In genomic region chr3:125017406-125017805, GRCh38 we compare ENCODE assay signal across 29 cellular contexts.
"Had no signal": no experiment of that assay in that cellular context is flagged by ENCODE, and none has a peak within 500 bp of the region (broad histone marks: within the 10 kb centered on the region; RNA-seq: fewer than 3 reads in every experiment).

No MANE protein-coding gene starts in this region.

- H3K4me1 ChIP-seq: body of pancreas had no signal

- DNase-seq: activated CD4-positive, alpha-beta memory T cell treated with anti-CD3 and anti-CD28 coated beads, Interleukin-2, amount 10 ng/mL, durations not matched to agents 7 days and 5 days; activated CD4-positive, alpha-beta T cell treated with anti-CD3 and anti-CD28 coated beads for 36 hours; activated CD4-positive, alpha-beta T cell treated with anti-CD3 and anti-CD28 coated beads, Interleukin-2, amount 10 ng/mL, durations not matched to agents 7 days and 5 days; activated CD4-positive, alpha-beta T cell treated with anti-CD3 and anti-CD28 coated beads, Interleukin-2, amount 50 U/mL, for 4 hours; activated CD4-positive, CD25-positive, alpha-beta regulatory T cell; activated CD4-positive, CD25-positive, alpha-beta regulatory T cell treated with anti-CD3 and anti-CD28 coated beads, Interleukin-2, amount 50 U/mL, for 72 hours; activated CD8-positive, alpha-beta memory T cell treated with anti-CD3 and anti-CD28 coated beads, Interleukin-2, amount 50 U/mL, for 48 hours; activated gamma-delta T cell; activated naive CD4-positive, alpha-beta T cell; activated naive CD4-positive, alpha-beta T cell treated with anti-CD3 and anti-CD28 coated beads, Interleukin-2, amount 10 ng/mL, durations not matched to agents 7 days and 5 days; activated naive CD8-positive, alpha-beta T cell treated with anti-CD3 and anti-CD28 coated beads, Interleukin-2, amount 10 ng/mL, durations not matched to agents 7 days and 5 days; activated T-cell treated with anti-CD3 and anti-CD28 coated beads for 4 hours; activated T-cell treated with anti-CD3 and anti-CD28 coated beads, Interleukin-2, amount 50 U/mL, for 24 hours; activated T-cell treated with anti-CD3 and anti-CD28 coated beads, Interleukin-2, amount 50 U/mL, for 72 hours; amniotic stem cell; aorta; body of pancreas; caudate nucleus; cortex of kidney; dermis blood vessel endothelial cell; effector CD4-positive, alpha-beta T cell; effector memory CD8-positive, alpha-beta T cell; erythroblast; foreskin fibroblast; head of caudate nucleus; T-helper 1 cell; T-helper 2 cell had no signal

- H3K9me3 Mint-ChIP-seq: activated CD4-positive, alpha-beta memory T cell treated with anti-CD3 and anti-CD28 coated beads, Interleukin-2, amount 10 ng/mL, durations not matched to agents 7 days and 5 days; activated CD4-positive, alpha-beta T cell treated with anti-CD3 and anti-CD28 coated beads, Interleukin-2, amount 10 ng/mL, durations not matched to agents 7 days and 5 days; activated naive CD4-positive, alpha-beta T cell treated with anti-CD3 and anti-CD28 coated beads, Interleukin-2, amount 10 ng/mL, durations not matched to agents 7 days and 5 days; activated naive CD4-positive, alpha-beta T cell treated with anti-CD3 and anti-CD28 coated beads, Interleukin-2, amount 50 U/mL, for 72 hours; activated naive CD8-positive, alpha-beta T cell treated with anti-CD3 and anti-CD28 coated beads, Interleukin-2, amount 10 ng/mL, durations not matched to agents 7 days and 5 days; activated T-cell treated with anti-CD3 and anti-CD28 coated beads, Interleukin-2, amount 50 U/mL, for 24 hours; activated T-cell treated with anti-CD3 and anti-CD28 coated beads, Interleukin-2, amount 50 U/mL, for 72 hours; effector memory CD8-positive, alpha-beta T cell had no signal

- H3K27me3 ChIP-seq: body of pancreas, esophagus muscularis mucosa had no signal

- H3K9me3 ChIP-seq: body of pancreas, esophagus muscularis mucosa had no signal

- H3K27me3 Mint-ChIP-seq: activated CD4-positive, alpha-beta memory T cell treated with anti-CD3 and anti-CD28 coated beads, Interleukin-2, amount 10 ng/mL, durations not matched to agents 7 days and 5 days; activated CD4-positive, alpha-beta T cell treated with anti-CD3 and anti-CD28 coated beads for 36 hours; activated CD4-positive, alpha-beta T cell treated with anti-CD3 and anti-CD28 coated beads, Interleukin-2, amount 10 ng/mL, durations not matched to agents 7 days and 5 days; activated naive CD4-positive, alpha-beta T cell treated with anti-CD3 and anti-CD28 coated beads, Interleukin-2, amount 10 ng/mL, durations not matched to agents 7 days and 5 days; activated naive CD8-positive, alpha-beta T cell treated with anti-CD3 and anti-CD28 coated beads, Interleukin-2, amount 10 ng/mL, durations not matched to agents 7 days and 5 days; activated T-cell treated with anti-CD3 and anti-CD28 coated beads, Interleukin-2, amount 50 U/mL, for 24 hours; effector memory CD8-positive, alpha-beta T cell had no signal

- H3K27ac Mint-ChIP-seq: activated CD4-positive, alpha-beta memory T cell treated with anti-CD3 and anti-CD28 coated beads, Interleukin-2, amount 10 ng/mL, durations not matched to agents 7 days and 5 days; activated CD4-positive, alpha-beta T cell treated with anti-CD3 and anti-CD28 coated beads for 36 hours; activated naive CD4-positive, alpha-beta T cell treated with anti-CD3 and anti-CD28 coated beads, Interleukin-2, amount 10 ng/mL, durations not matched to agents 7 days and 5 days; activated naive CD4-positive, alpha-beta T cell treated with anti-CD3 and anti-CD28 coated beads, Interleukin-2, amount 50 U/mL, for 72 hours; activated naive CD8-positive, alpha-beta T cell treated with anti-CD3 and anti-CD28 coated beads, Interleukin-2, amount 10 ng/mL, durations not matched to agents 7 days and 5 days; activated T-cell treated with anti-CD3 and anti-CD28 coated beads, Interleukin-2, amount 50 U/mL, for 24 hours; activated T-cell treated with anti-CD3 and anti-CD28 coated beads, Interleukin-2, amount 50 U/mL, for 72 hours had no signal

- H3K4me3 Mint-ChIP-seq: activated CD4-positive, alpha-beta memory T cell treated with anti-CD3 and anti-CD28 coated beads, Interleukin-2, amount 10 ng/mL, durations not matched to agents 7 days and 5 days; activated CD4-positive, alpha-beta T cell treated with anti-CD3 and anti-CD28 coated beads for 36 hours; activated CD4-positive, alpha-beta T cell treated with anti-CD3 and anti-CD28 coated beads, Interleukin-2, amount 10 ng/mL, durations not matched to agents 7 days and 5 days; activated naive CD4-positive, alpha-beta T cell treated with anti-CD3 and anti-CD28 coated beads, Interleukin-2, amount 10 ng/mL, durations not matched to agents 7 days and 5 days; activated naive CD8-positive, alpha-beta T cell treated with anti-CD3 and anti-CD28 coated beads, Interleukin-2, amount 10 ng/mL, durations not matched to agents 7 days and 5 days; activated T-cell treated with anti-CD3 and anti-CD28 coated beads, Interleukin-2, amount 50 U/mL, for 24 hours; activated T-cell treated with anti-CD3 and anti-CD28 coated beads, Interleukin-2, amount 50 U/mL, for 72 hours had no signal

- H3K27ac ChIP-seq: body of pancreas, esophagus muscularis mucosa had no signal

- H3K4me3 ChIP-seq: body of pancreas, esophagus muscularis mucosa had no signal

- ATAC-seq: activated CD4-positive, alpha-beta T cell treated with anti-CD3 and anti-CD28 coated beads for 36 hours; activated naive CD4-positive, alpha-beta T cell treated with anti-CD3 and anti-CD28 coated beads, Interleukin-2, amount 50 U/mL, for 72 hours; activated T-cell treated with anti-CD3 and anti-CD28 coated beads, Interleukin-2, amount 50 U/mL, for 72 hours; body of pancreas; effector memory CD8-positive, alpha-beta T cell had no signal
